Comparison of ENCODE assay signal across 1 cellular context in genomic region chr14:23567186-23568020, GRCh38.
TF ChIP-seq lines count a peak whose summit lies in the region.

TSS of gene AP1G2 (minus strand) at chr14:23567791. CDS start at chr14:23567314, 477 bp downstream.

TF ChIP-seq in SK-N-SH, 30 proteins besides CTCF, POLR2A, EP300 and RAD21 (continued from another document):
- TF ChIP-seq NFIC (IDR thresholded peaks at IDR 0.05; ENCODE audit: borderline replicate concordance) = no peak
- no peak for TF ChIP-seq RFX5 (IDR thresholded peaks at IDR 0.05; ENCODE audit: low read length)
- TF ChIP-seq, protein P1, sequence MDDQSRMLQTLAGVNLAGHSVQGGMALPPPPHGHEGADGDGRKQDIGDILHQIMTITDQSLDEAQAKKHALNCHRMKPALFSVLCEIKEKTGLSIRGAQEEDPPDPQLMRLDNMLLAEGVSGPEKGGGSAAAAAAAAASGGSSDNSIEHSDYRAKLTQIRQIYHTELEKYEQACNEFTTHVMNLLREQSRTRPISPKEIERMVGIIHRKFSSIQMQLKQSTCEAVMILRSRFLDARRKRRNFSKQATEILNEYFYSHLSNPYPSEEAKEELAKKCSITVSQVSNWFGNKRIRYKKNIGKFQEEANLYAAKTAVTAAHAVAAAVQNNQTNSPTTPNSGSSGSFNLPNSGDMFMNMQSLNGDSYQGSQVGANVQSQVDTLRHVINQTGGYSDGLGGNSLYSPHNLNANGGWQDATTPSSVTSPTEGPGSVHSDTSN (IDR thresholded peaks at IDR 0.05) = peak; percentile 24; the same call in 1 of the 2 replicates
- TF ChIP-seq YY1 (IDR thresholded peaks at IDR 0.05; ENCODE audit: low read depth) = 0 out of 2 replicates have a peak, but pooled peaks have one; percentile 11
- TF ChIP-seq REST (IDR thresholded peaks at IDR 0.05; ENCODE audit: low read depth, low read length) = no peak
- no peak for TF ChIP-seq EZH2phosphoT487 (IDR thresholded peaks at IDR 0.05; ENCODE audit: borderline replicate concordance, low read depth)
- TF ChIP-seq JUND (IDR thresholded peaks at IDR 0.05) = no peak
- TF ChIP-seq, protein P2, sequence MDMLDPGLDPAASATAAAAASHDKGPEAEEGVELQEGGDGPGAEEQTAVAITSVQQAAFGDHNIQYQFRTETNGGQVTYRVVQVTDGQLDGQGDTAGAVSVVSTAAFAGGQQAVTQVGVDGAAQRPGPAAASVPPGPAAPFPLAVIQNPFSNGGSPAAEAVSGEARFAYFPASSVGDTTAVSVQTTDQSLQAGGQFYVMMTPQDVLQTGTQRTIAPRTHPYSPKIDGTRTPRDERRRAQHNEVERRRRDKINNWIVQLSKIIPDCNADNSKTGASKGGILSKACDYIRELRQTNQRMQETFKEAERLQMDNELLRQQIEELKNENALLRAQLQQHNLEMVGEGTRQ (IDR thresholded peaks at IDR 0.05; ENCODE audit: borderline replicate concordance, low read depth, low read length) = no peak
- TF ChIP-seq USF1 (IDR thresholded peaks at IDR 0.05; ENCODE audit: borderline replicate concordance, low read depth) = no peak
- TF ChIP-seq FOXM1 (IDR thresholded peaks at IDR 0.05; ENCODE audit: low read depth) = no peak
- TF ChIP-seq ELF1 (IDR thresholded peaks at IDR 0.05) = peak; percentile 85
- TF ChIP-seq, protein P3, sequence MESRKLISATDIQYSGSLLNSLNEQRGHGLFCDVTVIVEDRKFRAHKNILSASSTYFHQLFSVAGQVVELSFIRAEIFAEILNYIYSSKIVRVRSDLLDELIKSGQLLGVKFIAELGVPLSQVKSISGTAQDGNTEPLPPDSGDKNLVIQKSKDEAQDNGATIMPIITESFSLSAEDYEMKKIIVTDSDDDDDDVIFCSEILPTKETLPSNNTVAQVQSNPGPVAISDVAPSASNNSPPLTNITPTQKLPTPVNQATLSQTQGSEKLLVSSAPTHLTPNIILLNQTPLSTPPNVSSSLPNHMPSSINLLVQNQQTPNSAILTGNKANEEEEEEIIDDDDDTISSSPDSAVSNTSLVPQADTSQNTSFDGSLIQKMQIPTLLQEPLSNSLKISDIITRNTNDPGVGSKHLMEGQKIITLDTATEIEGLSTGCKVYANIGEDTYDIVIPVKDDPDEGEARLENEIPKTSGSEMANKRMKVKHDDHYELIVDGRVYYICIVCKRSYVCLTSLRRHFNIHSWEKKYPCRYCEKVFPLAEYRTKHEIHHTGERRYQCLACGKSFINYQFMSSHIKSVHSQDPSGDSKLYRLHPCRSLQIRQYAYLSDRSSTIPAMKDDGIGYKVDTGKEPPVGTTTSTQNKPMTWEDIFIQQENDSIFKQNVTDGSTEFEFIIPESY (IDR thresholded peaks at IDR 0.05; ENCODE audit: borderline replicate concordance, low read depth) = peak; percentile 9; the same call in 1 of the 2 replicates
- no peak for TF ChIP-seq RXRA (IDR thresholded peaks at IDR 0.05; ENCODE audit: borderline replicate concordance, low read depth)
- no peak for TF ChIP-seq GABPA (IDR thresholded peaks at IDR 0.05; ENCODE audit: low read depth)
- peak; percentile 37; the same call in 1 of the 2 replicates for TF ChIP-seq TAF1 (IDR thresholded peaks at IDR 0.05; ENCODE audit: borderline replicate concordance, low read depth, low read length)
- TF ChIP-seq GATA2 (CRISPR knock-in tag; IDR thresholded peaks at IDR 0.05) = no peak
- TF ChIP-seq TEAD4 (IDR thresholded peaks at IDR 0.05; ENCODE audit: borderline replicate concordance, insufficient read depth) = no peak
- TF ChIP-seq TCF12 (IDR thresholded peaks at IDR 0.05) = no peak
- TF ChIP-seq FOSL2 (IDR thresholded peaks at IDR 0.05; ENCODE audit: borderline replicate concordance, low read depth) = no peak
- TF ChIP-seq MEF2A (IDR thresholded peaks at IDR 0.05; ENCODE audit: borderline replicate concordance, low read depth) = no peak
